In genomic region chr4:95693594-95693993, GRCh38 we compare ENCODE assay signal across 13 cellular contexts.
A peak's percentile ranks its signal among the peaks of the same experiment; 100 is the strongest.
DNase-seq lines count a peak whose midpoint lies in the region; ATAC-seq and TF ChIP-seq lines count a peak whose summit lies in the region.
"Had no signal": no experiment of that assay in that cellular context is flagged by ENCODE, and none has a peak within 500 bp of the region (broad histone marks: within the 10 kb centered on the region; RNA-seq: fewer than 3 reads in every experiment).

No MANE protein-coding gene starts in this region.

- H3F3A ChIP-seq in SK-N-SH (replicated peaks; ENCODE audit: insufficient read depth) = no peaks in the 10 kb centered on the region

- no peak for ATAC-seq in Right ventricle myocardium superior (ENCODE audit: poor library complexity)
- ATAC-seq: activated T-helper 17 cell treated with anti-CD3 and anti-CD28 coated beads, Interleukin-2, amount 50 U/mL, for 72 hours; psoas muscle had no signal

- H3K27ac ChIP-seq in C4-2B (no peak overlapping the region), SK-N-SH (ENCODE audit: low read depth in 2 of 2, low read length in 1 of 2) (no peak overlapping the region)
- H3K27ac ChIP-seq: psoas muscle had no signal

- no peaks in the 10 kb centered on the region for H3K36me3 ChIP-seq in SK-N-SH (replicated peaks in 1 of 2; ENCODE audit: control insufficient read depth in 1 of 2, insufficient read depth in 2 of 2, low read length in 1 of 2)

- H3K27me3 ChIP-seq in SK-N-SH (ENCODE audit: insufficient read depth) = no peaks in the 10 kb centered on the region

- TF ChIP-seq EP300 in Ishikawa (IDR thresholded peaks at IDR 0.05; ENCODE audit: borderline replicate concordance) = no peak
- no peak for TF ChIP-seq EP300 in SK-N-SH (IDR thresholded peaks at IDR 0.05; ENCODE audit: borderline replicate concordance in 1 of 2, low read depth in 1 of 2, low read length in 1 of 2)

- no peaks in the 10 kb centered on the region; a peak in 1 of 4 replicates for H3K4me1 ChIP-seq in SK-N-SH (ENCODE audit: control insufficient read depth in 1 of 2, insufficient read depth in 2 of 2, low read depth in 1 of 2, low read length in 1 of 2)
- H3K4me1 ChIP-seq: psoas muscle had no signal

- TF ChIP-seq CTCF in C4-2B (conservative IDR thresholded peaks at IDR 0.05) (peak; percentile 16; the same call in 1 of the 2 replicates), SK-N-SH (IDR thresholded peaks at IDR 0.05) (peak; percentile 43)

- no peak overlapping the region for H3K4me2 ChIP-seq in SK-N-SH

- intact Hi-C loops in Right ventricle myocardium superior (cut with DNase I) = no loop called here

- POLR2A ChIA-PET in SK-N-SH (lab: Yijun Ruan, JAX) = no interaction called here

- H3K9me3 ChIP-seq in SK-N-SH = no peaks in the 10 kb centered on the region
- H3K9me3 ChIP-seq: psoas muscle had no signal

- H2AFZ ChIP-seq in SK-N-SH (ENCODE audit: low read depth) = no peak overlapping the region

- no peaks in the 10 kb centered on the region for H4K20me1 ChIP-seq in SK-N-SH (ENCODE audit: insufficient read depth)

- TF ChIP-seq RAD21 in Ishikawa (IDR thresholded peaks at IDR 0.05; ENCODE audit: low read depth) (peak; percentile 77), SK-N-SH (IDR thresholded peaks at IDR 0.05; ENCODE audit: low read length) (peak; percentile 51)

- no peaks in the 10 kb centered on the region for H3K79me2 ChIP-seq in SK-N-SH (ENCODE audit: insufficient read depth)

- no peak overlapping the region for H3K9ac ChIP-seq in SK-N-SH

- no peaks in the 10 kb centered on the region for H3K9me2 ChIP-seq in SK-N-SH

- 29% methylated on average over 2 of the region's 2 CpGs for WGBS in SK-N-SH (ENCODE audit: low lambda C conversion rate)

- no peak overlapping the region for H3K4me3 ChIP-seq in SK-N-SH (ENCODE audit: low read depth in 2 of 2, low read length in 1 of 2)
- H3K4me3 ChIP-seq: psoas muscle had no signal

- CTCF ChIA-PET in SK-N-SH (lab: Yijun Ruan, JAX) = interaction anchor here (0.9 kb wide), 1 partner anchor 20 kb away, joined by 3 read pairs; no protein-coding TSS in a partner anchor

- no peak for DNase-seq in SK-N-SH
- peak; percentile 15 for DNase-seq in glomerular visceral epithelial cell (ENCODE audit: extremely low spot score)
- DNase-seq in islet precursor cell = no peak
- no peak for DNase-seq in NCI-H146 treated with DMSO at 0.1 percent for 48 hours (lab: John Stamatoyannopoulos, UW; ENCODE audit: unreplicated experiment)
- no peak for DNase-seq in Right ventricle myocardium superior
- no peak for DNase-seq in activated effector memory CD4-positive, alpha-beta T cell treated with anti-CD3 and anti-CD28 coated beads, Interleukin-2, amount 50 U/mL, for 16 hours
- DNase-seq: CD4-positive, alpha-beta memory T cell; HCEC 1CT; NCI-H2171; psoas muscle had no signal

TF ChIP-seq in Ishikawa, 13 proteins besides CTCF, POLR2A, EP300 and RAD21:
- no peak for TF ChIP-seq CREB1 (IDR thresholded peaks at IDR 0.05; ENCODE audit: low read depth)
- no peak for TF ChIP-seq TEAD4 (IDR thresholded peaks at IDR 0.05)
- no peak for TF ChIP-seq NFIC (IDR thresholded peaks at IDR 0.05)
- TF ChIP-seq CEBPB (IDR thresholded peaks at IDR 0.05) = no peak
- no peak for TF ChIP-seq TCF12 (IDR thresholded peaks at IDR 0.05; ENCODE audit: low read depth)
- TF ChIP-seq YY1 (IDR thresholded peaks at IDR 0.05; ENCODE audit: low read depth) = no peak
- TF ChIP-seq USF1 (IDR thresholded peaks at IDR 0.05) = no peak
- TF ChIP-seq EGR1 (IDR thresholded peaks at IDR 0.05) = no peak
- no peak for TF ChIP-seq MAX (IDR thresholded peaks at IDR 0.05)
- TF ChIP-seq TAF1 (IDR thresholded peaks at IDR 0.05; ENCODE audit: low read depth) = no peak
- TF ChIP-seq REST (IDR thresholded peaks at IDR 0.05; ENCODE audit: low read depth) = no peak
- no peak for TF ChIP-seq ZBTB7A (IDR thresholded peaks at IDR 0.05; ENCODE audit: low read depth)
- TF ChIP-seq FOXM1 (IDR thresholded peaks at IDR 0.05; ENCODE audit: borderline replicate concordance, low read depth) = no peak
TF ChIP-seq in Ishikawa: peak in this region for 0.

TF ChIP-seq in SK-N-SH, 30 proteins besides CTCF, POLR2A, EP300 and RAD21:
- no peak for TF ChIP-seq POLR2AphosphoS5 (IDR thresholded peaks at IDR 0.05; ENCODE audit: low read depth, low read length)
- TF ChIP-seq SMC3 (IDR thresholded peaks at IDR 0.05; ENCODE audit: low read depth, low read length) = peak; percentile 14; the same call in 1 of the 2 replicates
- TF ChIP-seq IRF3 (IDR thresholded peaks at IDR 0.05; ENCODE audit: low read depth, low read length) = no peak
- no peak for TF ChIP-seq TAF1 (IDR thresholded peaks at IDR 0.05; ENCODE audit: borderline replicate concordance, low read depth, low read length)
